12 cellular contexts compared by ENCODE assay signal in the genomic region with DNA sequence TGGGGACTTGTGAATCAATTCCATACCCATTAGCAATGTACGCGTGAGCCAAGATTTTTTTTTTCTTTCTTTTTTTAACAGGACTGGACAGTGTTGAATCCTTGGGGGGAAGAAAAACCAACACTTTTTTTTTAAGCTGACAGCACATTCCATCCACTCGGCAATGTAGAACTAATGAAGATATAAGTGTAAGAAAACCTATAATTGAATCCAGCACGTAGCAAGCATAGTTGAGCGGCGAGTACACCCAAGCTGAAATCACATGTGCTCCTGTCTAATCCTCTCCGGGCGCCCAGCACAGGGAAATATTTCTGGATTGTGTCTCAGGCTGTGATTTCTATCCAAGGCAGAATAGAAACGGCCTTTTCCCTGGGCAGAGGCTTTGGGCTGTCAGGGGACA.
A peak's percentile ranks its signal among the peaks of the same experiment; 100 is the strongest.
DNase-seq lines count a peak whose midpoint lies in the region; ATAC-seq and TF ChIP-seq lines count a peak whose summit lies in the region.
"Had no signal": no experiment of that assay in that cellular context is flagged by ENCODE, and none has a peak within 500 bp of the region (broad histone marks: within the 10 kb centered on the region; RNA-seq: fewer than 3 reads in every experiment).

No MANE protein-coding gene starts in this region.

- no peak overlapping the region for H2BK120ac ChIP-seq in neuronal stem cell (ENCODE audit: low read depth, low read length)

- H3K4me2 ChIP-seq in neuronal stem cell (ENCODE audit: insufficient read depth, low read length, poor library complexity, severe bottlenecking): no peak overlapping the region
- H3K4me2 ChIP-seq: BLaER1 had no signal

- H4K91ac ChIP-seq in neuronal stem cell (ENCODE audit: low read depth, low read length, poor library complexity): no peak overlapping the region

- no peaks in the 10 kb centered on the region for H3K36me3 Mint-ChIP-seq in progenitor cell of endocrine pancreas (ENCODE audit: insufficient read depth)
- H3K36me3 Mint-ChIP-seq: immature natural killer cell had no signal

- no CpG with 5 or more reads among the region's 9 CpGs for WGBS in neuronal stem cell (ENCODE audit: extremely low coverage in 2 of 2, insufficient read length in 2 of 2, insufficient replicate concordance in 1 of 2), 2 donors

- H4K8ac ChIP-seq in neuronal stem cell (ENCODE audit: low read depth, low read length): no peak overlapping the region

- no peak overlapping the region for H3K14ac ChIP-seq in neuronal stem cell (ENCODE audit: low read length)

- H3K4me3 ChIP-seq in neuronal stem cell (ENCODE audit: low read length in 2 of 2) (no peak overlapping the region), lower lobe of right lung (no peak overlapping the region)
- H3K4me3 ChIP-seq: BLaER1, prostate gland had no signal

- no peak overlapping the region for H3K27ac Mint-ChIP-seq in progenitor cell of endocrine pancreas
- H3K27ac Mint-ChIP-seq: immature natural killer cell had no signal

- H2AK5ac ChIP-seq in neuronal stem cell (ENCODE audit: low read depth, low read length): no peak overlapping the region

- H3K4me3 Mint-ChIP-seq in progenitor cell of endocrine pancreas (ENCODE audit: low read depth): no peak overlapping the region
- H3K4me3 Mint-ChIP-seq: immature natural killer cell had no signal

- H2BK5ac ChIP-seq in neuronal stem cell (ENCODE audit: low read length): peak overlapping the region; percentile 32

- no peak overlapping the region for H2AFZ ChIP-seq in neuronal stem cell (ENCODE audit: low read length)

- no peak overlapping the region for H3K4ac ChIP-seq in neuronal stem cell (ENCODE audit: low read length)

- no peaks in the 10 kb centered on the region for H3K79me1 ChIP-seq in neuronal stem cell (ENCODE audit: low read depth, low read length)

- intact Hi-C loops in lower lobe of right lung (cut with DNase I): no loop called here

- no peak overlapping the region for H3K9ac ChIP-seq in neuronal stem cell (ENCODE audit: low read depth, low read length, poor library complexity)
- H3K9ac ChIP-seq: BLaER1 had no signal

- POLR2A ChIA-PET in RWPE1 (lab: Yijun Ruan, JAX; ENCODE audit: low non-redundant PET): no interaction called here

- ATAC-seq in HG03342 (IDR thresholded peaks at IDR 0.05; ENCODE audit: unreplicated experiment) (no peak), GM21528 (IDR thresholded peaks at IDR 0.05; ENCODE audit: low FRiP score, unreplicated experiment) (no peak), lower lobe of right lung (no peak)

- H2BK15ac ChIP-seq in neuronal stem cell (ENCODE audit: low read length): no peak overlapping the region

- H3K27me3 ChIP-seq in neuronal stem cell (ENCODE audit: control insufficient read depth in 3 of 3, insufficient read depth in 3 of 3, low read depth in 1 of 3, low read length in 3 of 3) (peaks cover 0 to 16% (median 0%) of the 10 kb centered on the region in 3 experiments), lower lobe of right lung (ENCODE audit: low read depth) (peaks cover 6% of the 10 kb centered on the region)
- H3K27me3 ChIP-seq: BLaER1 had no signal

- no peak overlapping the region for H3K23ac ChIP-seq in neuronal stem cell (ENCODE audit: low read depth, low read length, poor library complexity)

- no peak for TF ChIP-seq CTCF in RWPE1 (conservative IDR thresholded peaks at IDR 0.05; ENCODE audit: low read depth)
- no peak for TF ChIP-seq CTCF in progenitor cell of endocrine pancreas (IDR thresholded peaks at IDR 0.05; ENCODE audit: unreplicated experiment)
- no peak for TF ChIP-seq CTCF in lower lobe of right lung (IDR thresholded peaks at IDR 0.05)

- H3K18ac ChIP-seq in neuronal stem cell (ENCODE audit: low read length): no peak overlapping the region

- H3K9me3 ChIP-seq in neuronal stem cell (replicated peaks in 1 of 2; ENCODE audit: control insufficient read depth in 2 of 2, insufficient read depth in 1 of 2, low read depth in 1 of 2, low read length in 2 of 2): no peaks in the 10 kb centered on the region
- H3K9me3 ChIP-seq in lower lobe of right lung: no peaks in the 10 kb centered on the region
- H3K9me3 ChIP-seq: BLaER1, prostate gland had no signal

- peak overlapping the region; percentile 60 for H3K27ac ChIP-seq in RWPE1
- peak overlapping the region; percentile 30 for H3K27ac ChIP-seq in neuronal stem cell (replicated peaks; ENCODE audit: low read length)
- H3K27ac ChIP-seq in lower lobe of right lung: no peak overlapping the region
- H3K27ac ChIP-seq: BLaER1 had no signal

- no peaks in the 10 kb centered on the region for H3K36me3 ChIP-seq in neuronal stem cell (replicated peaks in 1 of 2; ENCODE audit: control insufficient read depth in 2 of 2, insufficient read depth in 2 of 2, low read length in 2 of 2)
- H3K36me3 ChIP-seq in lower lobe of right lung: no peaks in the 10 kb centered on the region
- H3K36me3 ChIP-seq: BLaER1, prostate gland had no signal

- CTCF ChIA-PET in RWPE1 (lab: Yijun Ruan, JAX): interaction anchor here (0.6 kb wide), 1 partner anchor 196 kb away, joined by 3 read pairs; no protein-coding TSS in a partner anchor

- H2BK12ac ChIP-seq in neuronal stem cell (ENCODE audit: low read length): no peak overlapping the region

- no peaks in the 10 kb centered on the region for H3K9me3 Mint-ChIP-seq in progenitor cell of endocrine pancreas (ENCODE audit: low read depth)
- H3K9me3 Mint-ChIP-seq: immature natural killer cell had no signal

- H3K4me1 Mint-ChIP-seq in progenitor cell of endocrine pancreas (ENCODE audit: low read depth): peaks cover 7% of the 10 kb centered on the region
- H3K4me1 Mint-ChIP-seq: immature natural killer cell had no signal

- peaks cover 6% of the 10 kb centered on the region for H3K27me3 Mint-ChIP-seq in progenitor cell of endocrine pancreas

- DNase-seq in AG08395 (ENCODE audit: low spot score) (peak; percentile 83), RWPE1 (ENCODE audit: low spot score) (peak; percentile 34), fibroblast of peridontal ligament (ENCODE audit: extremely low read depth) (peak; percentile 64), neuronal stem cell (ENCODE audit: low spot score) (peak; percentile 9), progenitor cell of endocrine pancreas (ENCODE audit: low spot score, unreplicated experiment) (no peak), lower lobe of right lung (no peak)
- DNase-seq: immature natural killer cell, NCI-H2171 treated with DMSO at 0.1 percent for 48 hours had no signal

- H3K4me1 ChIP-seq in neuronal stem cell (ENCODE audit: control insufficient read depth in 2 of 2, insufficient read depth in 1 of 2, low read depth in 1 of 2, low read length in 2 of 2): peaks cover 0 to 13% of the 10 kb centered on the region in 2 donors
- no peaks in the 10 kb centered on the region for H3K4me1 ChIP-seq in lower lobe of right lung
- H3K4me1 ChIP-seq: prostate gland had no signal

Comparison
In these comparisons a context has a peak if more than half of its experiments do, and no peak if none do; other contexts are left out.
1. DNase-seq: peak in AG08395 (single experiment), RWPE1 (single experiment), fibroblast of peridontal ligament (single experiment) and neuronal stem cell (single experiment); none in progenitor cell of endocrine pancreas (single experiment) and lower lobe of right lung (single experiment).